ENCODE assay signal across 21 cellular contexts in genomic region chr9:123662057-123662776, GRCh38.
DNase-seq lines count a peak whose midpoint lies in the region; ATAC-seq, FAIRE-seq and TF ChIP-seq lines count a peak whose summit lies in the region.
"Had no signal": no experiment of that assay in that cellular context is flagged by ENCODE, and none has a peak within 500 bp of the region (broad histone marks: within the 10 kb centered on the region; RNA-seq: fewer than 3 reads in every experiment).

No MANE protein-coding gene starts in this region.

- TF ChIP-seq RAD21 in GM12878 (IDR thresholded peaks at IDR 0.05; ENCODE audit: insufficient read depth, low read depth, low read length) = no peak

- TF ChIP-seq EP300 in GM12878 (IDR thresholded peaks at IDR 0.05; ENCODE audit: borderline replicate concordance in 1 of 2, control insufficient read depth in 1 of 2, low read depth in 2 of 2, low read length in 2 of 2) = peak in 1 of 2 experiments; percentile 70; a peak in 1 of 4 replicates

- peaks cover 24 to 50% (median 36%) of the 10 kb centered on the region in 11 experiments for H3K36me3 ChIP-seq in BLaER1 treated with 17β-estradiol and CSF1 and Interleukin-3, amounts not matched to agents 10 nM and 100 nM
- peaks cover 0 to 1% of the 10 kb centered on the region in 2 experiments; a peak in 2 of 4 replicates for H3K36me3 ChIP-seq in GM12878 (ENCODE audit: control insufficient read depth in 2 of 2, insufficient read depth in 2 of 2, low read length in 1 of 2)

- peak overlapping the region in 10 of 11 experiments; percentile 50 to 98 (median 94); a peak in 21 of 22 replicates for H3K27ac ChIP-seq in BLaER1 treated with 17β-estradiol and CSF1 and Interleukin-3, amounts not matched to agents 10 nM and 100 nM
- no peak overlapping the region for H3K27ac ChIP-seq in GM12878 (ENCODE audit: control insufficient read depth, insufficient read depth)
- H3K27ac ChIP-seq: left lung had no signal

- H2AFZ ChIP-seq in GM12878 (ENCODE audit: control insufficient read depth, low read depth, low read length) = no peak overlapping the region

- SMC1A ChIA-PET in GM12878 (lab: Charles Lee; ENCODE audit: uncharacterized antibody, unreplicated experiment) = interaction anchor here (0.7 to 3.1 kb wide), 13 partner anchors 10 to 378 kb away, joined by 3 to 19 read pairs (median 5); no protein-coding TSS in a partner anchor

- intact Hi-C loops in GM12878 (cut with micrococcal nuclease; ENCODE audit: unreplicated experiment) = no loop called here

- peaks cover 0 to 21% (median 0%) of the 10 kb centered on the region in 11 experiments; a peak in 3 of 22 replicates for H4K20me1 ChIP-seq in BLaER1 treated with 17β-estradiol and CSF1 and Interleukin-3, amounts not matched to agents 10 nM and 100 nM
- H4K20me1 ChIP-seq in GM12878 (ENCODE audit: control insufficient read depth, insufficient read depth) = no peaks in the 10 kb centered on the region

- peak overlapping the region in 7 of 10 experiments; percentile 2 to 32 (median 22); a peak in 10 of 20 replicates for H3K4me3 ChIP-seq in BLaER1 treated with 17β-estradiol and CSF1 and Interleukin-3, amounts not matched to agents 10 nM and 100 nM
- no peak overlapping the region for H3K4me3 ChIP-seq in GM12878
- H3K4me3 ChIP-seq: left lung had no signal

- H3K27me3 ChIP-seq in BLaER1 treated with 17β-estradiol and CSF1 and Interleukin-3, amounts not matched to agents 10 nM and 100 nM = no peaks in the 10 kb centered on the region
- H3K27me3 ChIP-seq in GM12878 (replicated peaks in 1 of 2; ENCODE audit: control insufficient read depth in 2 of 2, insufficient read depth in 2 of 2, low read length in 1 of 2) = no peaks in the 10 kb centered on the region
- H3K27me3 ChIP-seq: left lung had no signal

- H3K4me2 ChIP-seq in BLaER1 treated with 17β-estradiol and CSF1 and Interleukin-3, amounts not matched to agents 10 nM and 100 nM = peak overlapping the region; percentile 20 to 94 (median 75); a peak in 19 of 22 replicates
- no peak overlapping the region for H3K4me2 ChIP-seq in GM12878 (ENCODE audit: control insufficient read depth, insufficient read depth)

- no peak for FAIRE-seq in GM12878 (lab: Jason Lieb, UNC)
- FAIRE-seq: colon had no signal

- BruUV-seq in GM12878 (replicated peaks; lab: Mats Ljungman, UMichigan) = no TSS peak

- no peaks in the 10 kb centered on the region for H3K79me2 ChIP-seq in GM12878 (ENCODE audit: control insufficient read depth, insufficient read depth, low read length)

- CTCF ChIA-PET in GM12878 (lab: Yijun Ruan, JAX) = interaction anchor here (1.1 to 1.4 kb wide), 2 partner anchors 21 to 210 kb away, joined by 3 to 4 read pairs; no protein-coding TSS in a partner anchor

- 53% methylated on average over 8 of the region's 8 CpGs for WGBS in GM12878 (ENCODE audit: insufficient coverage, insufficient replicate concordance, low lambda C conversion rate, missing lambda C conversion rate)

- peak; percentile 55 for ATAC-seq in GM21515 (IDR thresholded peaks at IDR 0.05; ENCODE audit: unreplicated experiment)
- peak; percentile 54 for ATAC-seq in GM12878
- ATAC-seq: left lung; naive thymus-derived CD4-positive, alpha-beta T cell; T-helper 17 cell had no signal

- H3K9ac ChIP-seq in BLaER1 treated with 17β-estradiol and CSF1 and Interleukin-3, amounts not matched to agents 10 nM and 100 nM = peak overlapping the region in 8 of 11 experiments; percentile 49 to 89 (median 80); a peak in 14 of 22 replicates
- no peak overlapping the region for H3K9ac ChIP-seq in GM12878 (ENCODE audit: control insufficient read depth, insufficient read depth, low read length)

- in situ Hi-C loops in GM12878 (cut with MboI) = no loop called here

- peaks cover 46 to 57% (median 51%) of the 10 kb centered on the region in 10 experiments for H3K4me1 ChIP-seq in BLaER1 treated with 17β-estradiol and CSF1 and Interleukin-3, amounts not matched to agents 10 nM and 100 nM
- no peaks in the 10 kb centered on the region for H3K4me1 ChIP-seq in GM12878 (ENCODE audit: control insufficient read depth, insufficient read depth, low read length)
- H3K4me1 ChIP-seq: left lung had no signal

- peaks cover 42 to 56% (median 49%) of the 10 kb centered on the region in 11 experiments for H3K9me3 ChIP-seq in BLaER1 treated with 17β-estradiol and CSF1 and Interleukin-3, amounts not matched to agents 10 nM and 100 nM (replicated peaks in 1 of 11)
- peaks cover 20% of the 10 kb centered on the region for H3K9me3 ChIP-seq in GM12878 (replicated peaks; ENCODE audit: control insufficient read depth, insufficient read depth, low read length)

- TF ChIP-seq POLR2A in GM12878 (IDR thresholded peaks at IDR 0.05; ENCODE audit: low read depth, low read length) = no peak

- POLR2A ChIA-PET in GM12878 (lab: Charles Lee) = interaction anchor here (0.6 to 1.5 kb wide), 3 partner anchors 18 to 428 kb away, joined by 3 to 5 read pairs (median 3); no protein-coding TSS in a partner anchor

- DNase-seq in NAMALWA (ENCODE audit: low spot score) = peak; percentile 65
- DNase-seq in GM12878 (ENCODE audit: low read depth, low spot score) = peak; percentile 72
- DNase-seq in activated CD4-positive, alpha-beta T cell treated with anti-CD3 and anti-CD28 coated beads, Interleukin-2, amount 50 U/mL, for 48 hours = no peak
- no peak for DNase-seq in SKM-1 treated with dmso at 0.1 percent for 144 hours (lab: John Stamatoyannopoulos, UW; ENCODE audit: unreplicated experiment)
- no peak for DNase-seq in midbrain (lab: John Stamatoyannopoulos, UW)
- DNase-seq in HK-2 (ENCODE audit: unreplicated experiment) = no peak
- DNase-seq: activated CD4-positive, alpha-beta T cell treated with anti-CD3 and anti-CD28 coated beads for 48 hours; activated naive CD4-positive, alpha-beta T cell treated with Interleukin-2 at 50 U/mL for 16 hours; activated T-cell treated with anti-CD3 and anti-CD28 coated beads, Interleukin-2, amount 50 U/mL, for 48 hours; Calu3; effector memory CD4-positive, alpha-beta T cell; erythroblast; foreskin fibroblast; hippocampal formation; left lung; naive thymus-derived CD4-positive, alpha-beta T cell; NCI-H1436 treated with DMSO at 0.1 percent for 48 hours; T-helper 17 cell had no signal

- no peak for TF ChIP-seq CTCF in GM12878 (IDR thresholded peaks at IDR 0.05 in 2 of 3, conservative IDR thresholded peaks at IDR 0.05 in 1 of 3; ENCODE audit: control insufficient read depth in 2 of 3, extremely low read depth in 1 of 3, insufficient read depth in 1 of 3, low read depth in 3 of 3, low read length in 3 of 3)

- RAD21 ChIA-PET in GM12878 (lab: Charles Lee; ENCODE audit: unreplicated experiment) = interaction anchor here (3.1 kb wide), 1 partner anchor 24 kb away, joined by 15 read pairs; no protein-coding TSS in a partner anchor

TF ChIP-seq in GM12878, 131 proteins besides CTCF, POLR2A, EP300 and RAD21 (continues in another document):
- TF ChIP-seq SPI1 (IDR thresholded peaks at IDR 0.05; ENCODE audit: borderline replicate concordance, insufficient read depth, low read depth, low read length) (no peak), BCL3 (IDR thresholded peaks at IDR 0.05; ENCODE audit: borderline replicate concordance, insufficient read depth, low read depth, low read length, poor library complexity, severe bottlenecking) (no peak), NBN (IDR thresholded peaks at IDR 0.05) (peak; percentile 63; the same call in 1 of the 2 replicates), RAD51 (IDR thresholded peaks at IDR 0.05) (peak; percentile 12; the same call in 1 of the 2 replicates), DPF2 (IDR thresholded peaks at IDR 0.05) (0 out of 2 replicates have a peak, but pooled peaks have one; percentile 31), MYC (IDR thresholded peaks at IDR 0.05; ENCODE audit: insufficient read depth, insufficient read length, insufficient replicate concordance, low read length, severe bottlenecking) (no peak), NFIC (IDR thresholded peaks at IDR 0.05; ENCODE audit: low read depth, low read length) (no peak), BHLHE40 (IDR thresholded peaks at IDR 0.05; ENCODE audit: borderline replicate concordance in 1 of 2, low read depth in 2 of 2, low read length in 1 of 2) (peak in 1 of 2 experiments; percentile 10; a peak in 1 of 4 replicates), PKNOX1 (IDR thresholded peaks at IDR 0.05) (peak; percentile 79), ZNF24 (IDR thresholded peaks at IDR 0.05) (peak; percentile 64), SMARCA5 (IDR thresholded peaks at IDR 0.05) (peak; percentile 90; the same call in 1 of the 2 replicates), BACH1 (IDR thresholded peaks at IDR 0.05; ENCODE audit: borderline replicate concordance) (no peak), MEF2A (IDR thresholded peaks at IDR 0.05; ENCODE audit: insufficient read depth, low read depth, low read length) (peak; percentile 71; the same call in 1 of the 2 replicates)

Comparison
In these comparisons a context has a peak if more than half of its experiments do, and no peak if none do; other contexts are left out.
1. DNase-seq: peak in NAMALWA (single experiment) and GM12878 (single experiment); none in activated CD4-positive, alpha-beta T cell treated with anti-CD3 and anti-CD28 coated beads, Interleukin-2, amount 50 U/mL, for 48 hours (0 of 2), SKM-1 treated with dmso at 0.1 percent for 144 hours (single experiment), midbrain (single experiment) and HK-2 (single experiment).